1 cellular context compared by ENCODE assay signal in the genomic region with DNA sequence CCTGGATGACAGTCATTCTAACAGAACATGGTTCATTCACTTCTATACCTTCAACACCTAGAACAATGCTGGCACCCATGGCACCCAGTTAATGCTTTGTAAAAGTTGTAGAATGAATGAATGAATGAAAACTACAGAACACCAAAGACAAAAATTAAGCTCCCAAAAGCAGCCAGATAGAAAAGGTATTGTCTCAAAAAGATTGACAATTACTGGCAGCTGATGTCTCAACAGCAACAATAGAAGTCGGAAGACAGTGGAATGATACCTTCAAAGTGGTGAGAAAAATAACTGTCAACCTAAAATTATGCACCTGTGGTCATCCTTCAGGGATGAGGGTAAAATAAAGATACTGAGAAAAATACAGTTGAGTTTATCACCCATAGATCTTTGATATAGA.
TF ChIP-seq lines count a peak whose summit lies in the region.

No MANE protein-coding gene starts in this region.

TF ChIP-seq in K562, 482 proteins besides CTCF, POLR2A, EP300 and RAD21 (continued from another document and continues in another):
- TF ChIP-seq ZNF217 (CRISPR knock-in tag; IDR thresholded peaks at IDR 0.05): no peak
- TF ChIP-seq CBFA2T2 (conservative IDR thresholded peaks at IDR 0.05): no peak
- TF ChIP-seq, protein P1, sequence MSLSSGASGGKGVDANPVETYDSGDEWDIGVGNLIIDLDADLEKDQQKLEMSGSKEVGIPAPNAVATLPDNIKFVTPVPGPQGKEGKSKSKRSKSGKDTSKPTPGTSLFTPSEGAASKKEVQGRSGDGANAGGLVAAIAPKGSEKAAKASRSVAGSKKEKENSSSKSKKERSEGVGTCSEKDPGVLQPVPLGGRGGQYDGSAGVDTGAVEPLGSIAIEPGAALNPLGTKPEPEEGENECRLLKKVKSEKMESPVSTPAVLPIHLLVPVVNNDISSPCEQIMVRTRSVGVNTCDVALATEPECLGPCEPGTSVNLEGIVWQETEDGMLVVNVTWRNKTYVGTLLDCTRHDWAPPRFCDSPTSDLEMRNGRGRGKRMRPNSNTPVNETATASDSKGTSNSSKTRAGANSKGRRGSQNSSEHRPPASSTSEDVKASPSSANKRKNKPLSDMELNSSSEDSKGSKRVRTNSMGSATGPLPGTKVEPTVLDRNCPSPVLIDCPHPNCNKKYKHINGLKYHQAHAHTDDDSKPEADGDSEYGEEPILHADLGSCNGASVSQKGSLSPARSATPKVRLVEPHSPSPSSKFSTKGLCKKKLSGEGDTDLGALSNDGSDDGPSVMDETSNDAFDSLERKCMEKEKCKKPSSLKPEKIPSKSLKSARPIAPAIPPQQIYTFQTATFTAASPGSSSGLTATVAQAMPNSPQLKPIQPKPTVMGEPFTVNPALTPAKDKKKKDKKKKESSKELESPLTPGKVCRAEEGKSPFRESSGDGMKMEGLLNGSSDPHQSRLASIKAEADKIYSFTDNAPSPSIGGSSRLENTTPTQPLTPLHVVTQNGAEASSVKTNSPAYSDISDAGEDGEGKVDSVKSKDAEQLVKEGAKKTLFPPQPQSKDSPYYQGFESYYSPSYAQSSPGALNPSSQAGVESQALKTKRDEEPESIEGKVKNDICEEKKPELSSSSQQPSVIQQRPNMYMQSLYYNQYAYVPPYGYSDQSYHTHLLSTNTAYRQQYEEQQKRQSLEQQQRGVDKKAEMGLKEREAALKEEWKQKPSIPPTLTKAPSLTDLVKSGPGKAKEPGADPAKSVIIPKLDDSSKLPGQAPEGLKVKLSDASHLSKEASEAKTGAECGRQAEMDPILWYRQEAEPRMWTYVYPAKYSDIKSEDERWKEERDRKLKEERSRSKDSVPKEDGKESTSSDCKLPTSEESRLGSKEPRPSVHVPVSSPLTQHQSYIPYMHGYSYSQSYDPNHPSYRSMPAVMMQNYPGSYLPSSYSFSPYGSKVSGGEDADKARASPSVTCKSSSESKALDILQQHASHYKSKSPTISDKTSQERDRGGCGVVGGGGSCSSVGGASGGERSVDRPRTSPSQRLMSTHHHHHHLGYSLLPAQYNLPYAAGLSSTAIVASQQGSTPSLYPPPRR (CRISPR knock-in tag; IDR thresholded peaks at IDR 0.05; ENCODE audit: borderline replicate concordance): no peak
- TF ChIP-seq ZNF778 (CRISPR knock-in tag; IDR thresholded peaks at IDR 0.05): no peak
- no peak for TF ChIP-seq FOXP1 (CRISPR knock-in tag; IDR thresholded peaks at IDR 0.05)
- TF ChIP-seq COPS2 (conservative IDR thresholded peaks at IDR 0.05): no peak
- no peak for TF ChIP-seq SREBF2 (CRISPR knock-in tag; IDR thresholded peaks at IDR 0.05)
- TF ChIP-seq, protein P2, sequence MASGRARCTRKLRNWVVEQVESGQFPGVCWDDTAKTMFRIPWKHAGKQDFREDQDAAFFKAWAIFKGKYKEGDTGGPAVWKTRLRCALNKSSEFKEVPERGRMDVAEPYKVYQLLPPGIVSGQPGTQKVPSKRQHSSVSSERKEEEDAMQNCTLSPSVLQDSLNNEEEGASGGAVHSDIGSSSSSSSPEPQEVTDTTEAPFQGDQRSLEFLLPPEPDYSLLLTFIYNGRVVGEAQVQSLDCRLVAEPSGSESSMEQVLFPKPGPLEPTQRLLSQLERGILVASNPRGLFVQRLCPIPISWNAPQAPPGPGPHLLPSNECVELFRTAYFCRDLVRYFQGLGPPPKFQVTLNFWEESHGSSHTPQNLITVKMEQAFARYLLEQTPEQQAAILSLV (tag; IDR thresholded peaks at IDR 0.05): no peak
- peak; percentile 99 for TF ChIP-seq TRIM28 (IDR thresholded peaks at IDR 0.05)
- no peak for TF ChIP-seq ZNF77 (CRISPR knock-in tag; IDR thresholded peaks at IDR 0.05)
- no peak for TF ChIP-seq EZH2 (IDR thresholded peaks at IDR 0.05; ENCODE audit: borderline replicate concordance, low read depth, low read length)
- no peak for TF ChIP-seq RBM22 (IDR thresholded peaks at IDR 0.05; ENCODE audit: low read depth, low read length, poor library complexity, severe bottlenecking)
- TF ChIP-seq TBP (optimal IDR thresholded peaks at IDR 0.05; ENCODE audit: low read depth, low read length): no peak
- no peak for TF ChIP-seq ZNF507 (tag; conservative IDR thresholded peaks at IDR 0.05)
- 0 out of 2 replicates have a peak, but pooled peaks have one; percentile 22 for TF ChIP-seq ZEB2 (IDR thresholded peaks at IDR 0.05)
- no peak for TF ChIP-seq TAF15 (IDR thresholded peaks at IDR 0.05; ENCODE audit: low read depth, low read length)
- no peak for TF ChIP-seq ZNF584 (CRISPR knock-in tag; IDR thresholded peaks at IDR 0.05; ENCODE audit: low read depth)
- no peak for TF ChIP-seq MYC (IDR thresholded peaks at IDR 0.05; ENCODE audit: low read depth, low read length)
- TF ChIP-seq MYC (CRISPR knock-in tag; IDR thresholded peaks at IDR 0.05; ENCODE audit: borderline replicate concordance, low read depth): no peak
- TF ChIP-seq ZNF696 (CRISPR knock-in tag; conservative IDR thresholded peaks at IDR 0.05): no peak
- TF ChIP-seq POLR2B (IDR thresholded peaks at IDR 0.05; ENCODE audit: low read depth, partially characterized antibody): no peak
- no peak for TF ChIP-seq KLF6 (CRISPR knock-in tag; IDR thresholded peaks at IDR 0.05; ENCODE audit: borderline replicate concordance)
- TF ChIP-seq KHSRP (IDR thresholded peaks at IDR 0.05): no peak
- TF ChIP-seq NFIC (IDR thresholded peaks at IDR 0.05): no peak
- TF ChIP-seq, protein P3, sequence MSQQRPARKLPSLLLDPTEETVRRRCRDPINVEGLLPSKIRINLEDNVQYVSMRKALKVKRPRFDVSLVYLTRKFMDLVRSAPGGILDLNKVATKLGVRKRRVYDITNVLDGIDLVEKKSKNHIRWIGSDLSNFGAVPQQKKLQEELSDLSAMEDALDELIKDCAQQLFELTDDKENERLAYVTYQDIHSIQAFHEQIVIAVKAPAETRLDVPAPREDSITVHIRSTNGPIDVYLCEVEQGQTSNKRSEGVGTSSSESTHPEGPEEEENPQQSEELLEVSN (IDR thresholded peaks at IDR 0.05; ENCODE audit: borderline replicate concordance in 1 of 2, extremely low read depth in 1 of 2, insufficient read depth in 1 of 2, insufficient read length in 1 of 2, low read depth in 1 of 2, low read length in 1 of 2, poor library complexity in 1 of 2, severe bottlenecking in 1 of 2): no peak
- TF ChIP-seq ZNF76 (CRISPR knock-in tag; IDR thresholded peaks at IDR 0.05; ENCODE audit: borderline replicate concordance): no peak
- TF ChIP-seq, protein P4, sequence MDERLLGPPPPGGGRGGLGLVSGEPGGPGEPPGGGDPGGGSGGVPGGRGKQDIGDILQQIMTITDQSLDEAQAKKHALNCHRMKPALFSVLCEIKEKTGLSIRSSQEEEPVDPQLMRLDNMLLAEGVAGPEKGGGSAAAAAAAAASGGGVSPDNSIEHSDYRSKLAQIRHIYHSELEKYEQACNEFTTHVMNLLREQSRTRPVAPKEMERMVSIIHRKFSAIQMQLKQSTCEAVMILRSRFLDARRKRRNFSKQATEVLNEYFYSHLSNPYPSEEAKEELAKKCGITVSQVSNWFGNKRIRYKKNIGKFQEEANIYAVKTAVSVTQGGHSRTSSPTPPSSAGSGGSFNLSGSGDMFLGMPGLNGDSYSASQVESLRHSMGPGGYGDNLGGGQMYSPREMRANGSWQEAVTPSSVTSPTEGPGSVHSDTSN (CRISPR knock-in tag; IDR thresholded peaks at IDR 0.05; ENCODE audit: low read depth): no peak
- TF ChIP-seq, protein P4 (tag; conservative IDR thresholded peaks at IDR 0.05; ENCODE audit: low read depth): no peak
- TF ChIP-seq RNF2 (IDR thresholded peaks at IDR 0.05): no peak
- no peak for TF ChIP-seq HDAC6 (IDR thresholded peaks at IDR 0.05; ENCODE audit: low read depth, low read length)
- TF ChIP-seq SRSF7 (optimal IDR thresholded peaks at IDR 0.05; ENCODE audit: low read depth, low read length): no peak
- TF ChIP-seq NFXL1 (CRISPR knock-in tag; IDR thresholded peaks at IDR 0.05): no peak
- no peak for TF ChIP-seq TCF7L2 (IDR thresholded peaks at IDR 0.05; ENCODE audit: low read depth, low read length)
- TF ChIP-seq ASH1L (IDR thresholded peaks at IDR 0.05; ENCODE audit: borderline replicate concordance, low read depth, partially characterized antibody): no peak
- no peak for TF ChIP-seq ESRRA (IDR thresholded peaks at IDR 0.05; ENCODE audit: borderline replicate concordance, low read depth)
- no peak for TF ChIP-seq ZBED1 (IDR thresholded peaks at IDR 0.05)
- no peak for TF ChIP-seq SPI1 (IDR thresholded peaks at IDR 0.05; ENCODE audit: borderline replicate concordance, low read depth, low read length)
- TF ChIP-seq DDX20 (tag; IDR thresholded peaks at IDR 0.05; ENCODE audit: low read depth): no peak
- TF ChIP-seq FIP1L1 (IDR thresholded peaks at IDR 0.05; ENCODE audit: low read depth, low read length, poor library complexity, severe bottlenecking): no peak
- TF ChIP-seq KDM1A (IDR thresholded peaks at IDR 0.05): no peak
- no peak for TF ChIP-seq L3MBTL2 (IDR thresholded peaks at IDR 0.05)
- no peak for TF ChIP-seq JUNB (CRISPR knock-in tag; conservative IDR thresholded peaks at IDR 0.05)
- no peak for TF ChIP-seq FOXK2 (conservative IDR thresholded peaks at IDR 0.05 in 1 of 2, IDR thresholded peaks at IDR 0.05 in 1 of 2; ENCODE audit: low read depth in 2 of 2)
- no peak for TF ChIP-seq ZFX (CRISPR knock-in tag; IDR thresholded peaks at IDR 0.05)
- TF ChIP-seq ZNF445 (CRISPR knock-in tag; IDR thresholded peaks at IDR 0.05; ENCODE audit: low read depth): no peak
- no peak for TF ChIP-seq WHSC1 (IDR thresholded peaks at IDR 0.05; ENCODE audit: low read length)
- TF ChIP-seq SREBF1 (IDR thresholded peaks at IDR 0.05; ENCODE audit: borderline replicate concordance, low read depth, low read length): no peak
- peak in 1 of 2 experiments; percentile 100; a peak in 2 of 3 replicates for TF ChIP-seq CBX3 (IDR thresholded peaks at IDR 0.05; ENCODE audit: borderline replicate concordance in 1 of 2, low read length in 2 of 2)
- TF ChIP-seq, protein P5, sequence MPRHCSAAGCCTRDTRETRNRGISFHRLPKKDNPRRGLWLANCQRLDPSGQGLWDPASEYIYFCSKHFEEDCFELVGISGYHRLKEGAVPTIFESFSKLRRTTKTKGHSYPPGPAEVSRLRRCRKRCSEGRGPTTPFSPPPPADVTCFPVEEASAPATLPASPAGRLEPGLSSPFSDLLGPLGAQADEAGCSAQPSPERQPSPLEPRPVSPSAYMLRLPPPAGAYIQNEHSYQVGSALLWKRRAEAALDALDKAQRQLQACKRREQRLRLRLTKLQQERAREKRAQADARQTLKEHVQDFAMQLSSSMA (CRISPR knock-in tag; IDR thresholded peaks at IDR 0.05): no peak
- no peak for TF ChIP-seq ZNF699 (CRISPR knock-in tag; IDR thresholded peaks at IDR 0.05; ENCODE audit: insufficient replicate concordance)
- TF ChIP-seq, protein P6, sequence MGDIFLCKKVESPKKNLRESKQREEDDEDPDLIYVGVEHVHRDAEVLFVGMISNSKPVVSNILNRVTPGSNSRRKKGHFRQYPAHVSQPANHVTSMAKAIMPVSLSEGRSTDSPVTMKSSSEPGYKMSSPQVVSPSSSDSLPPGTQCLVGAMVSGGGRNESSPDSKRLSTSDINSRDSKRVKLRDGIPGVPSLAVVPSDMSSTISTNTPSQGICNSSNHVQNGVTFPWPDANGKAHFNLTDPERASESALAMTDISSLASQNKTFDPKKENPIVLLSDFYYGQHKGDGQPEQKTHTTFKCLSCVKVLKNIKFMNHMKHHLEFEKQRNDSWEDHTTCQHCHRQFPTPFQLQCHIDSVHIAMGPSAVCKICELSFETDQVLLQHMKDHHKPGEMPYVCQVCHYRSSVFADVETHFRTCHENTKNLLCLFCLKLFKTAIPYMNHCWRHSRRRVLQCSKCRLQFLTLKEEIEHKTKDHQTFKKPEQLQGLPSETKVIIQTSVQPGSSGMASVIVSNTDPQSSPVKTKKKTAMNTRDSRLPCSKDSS (IDR thresholded peaks at IDR 0.05; ENCODE audit: low read depth, partially characterized antibody): peak; percentile 96
- TF ChIP-seq ZNF586 (CRISPR knock-in tag; conservative IDR thresholded peaks at IDR 0.05): no peak
- peak; percentile 73; the same call in 1 of the 2 replicates for TF ChIP-seq SMARCA5 (IDR thresholded peaks at IDR 0.05)
- TF ChIP-seq STAG1 (CRISPR knock-in tag; IDR thresholded peaks at IDR 0.05; ENCODE audit: borderline replicate concordance): no peak
- TF ChIP-seq, protein P7, sequence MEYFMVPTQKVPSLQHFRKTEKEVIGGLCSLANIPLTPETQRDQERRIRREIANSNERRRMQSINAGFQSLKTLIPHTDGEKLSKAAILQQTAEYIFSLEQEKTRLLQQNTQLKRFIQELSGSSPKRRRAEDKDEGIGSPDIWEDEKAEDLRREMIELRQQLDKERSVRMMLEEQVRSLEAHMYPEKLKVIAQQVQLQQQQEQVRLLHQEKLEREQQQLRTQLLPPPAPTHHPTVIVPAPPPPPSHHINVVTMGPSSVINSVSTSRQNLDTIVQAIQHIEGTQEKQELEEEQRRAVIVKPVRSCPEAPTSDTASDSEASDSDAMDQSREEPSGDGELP (CRISPR knock-in tag; IDR thresholded peaks at IDR 0.05; ENCODE audit: borderline replicate concordance): no peak
- TF ChIP-seq TAF7 (tag; IDR thresholded peaks at IDR 0.05): no peak
- TF ChIP-seq CBX1 (IDR thresholded peaks at IDR 0.05; ENCODE audit: low read depth): peak; percentile 84; the same call in 1 of the 2 replicates
- TF ChIP-seq ARHGAP35 (IDR thresholded peaks at IDR 0.05; ENCODE audit: partially characterized antibody): no peak
- TF ChIP-seq ZFP36 (IDR thresholded peaks at IDR 0.05; ENCODE audit: low read depth, low read length, partially characterized antibody): no peak
